ENCODE assay signal across 21 cellular contexts in the genomic region with DNA sequence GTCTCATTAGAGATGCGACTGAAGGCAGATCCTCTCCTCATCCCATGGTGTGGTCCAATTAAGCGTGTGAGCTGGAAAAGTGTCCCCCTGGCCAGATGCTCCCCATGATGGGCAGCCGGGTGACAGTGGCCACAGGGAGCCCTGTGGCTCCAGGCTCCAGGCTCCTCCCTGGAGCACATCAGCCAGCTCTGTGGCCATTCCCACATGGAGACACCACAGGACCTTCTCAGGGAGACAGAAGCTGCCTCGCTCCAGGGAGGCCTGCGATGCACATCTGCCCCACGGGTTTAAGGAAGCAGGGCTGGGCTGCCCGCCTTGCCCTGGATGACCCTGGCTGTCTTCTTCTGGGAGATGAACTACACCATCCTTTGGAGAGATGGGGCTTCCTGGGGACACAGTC.
DNase-seq lines count a peak whose midpoint lies in the region; ATAC-seq, FAIRE-seq and TF ChIP-seq lines count a peak whose summit lies in the region.
"Had no signal": no experiment of that assay in that cellular context is flagged by ENCODE, and none has a peak within 500 bp of the region (broad histone marks: within the 10 kb centered on the region; RNA-seq: fewer than 3 reads in every experiment).

No MANE protein-coding gene starts in this region.

- no peak for ATAC-seq in IMR-90 (ENCODE audit: low read depth)
- ATAC-seq: CD8-positive, alpha-beta T cell; HCT116 had no signal

- H3K9me3 ChIP-seq in IMR-90 (ENCODE audit: control insufficient read depth, insufficient read depth, low read length) (no peaks in the 10 kb centered on the region), neuronal stem cell (replicated peaks in 1 of 2; ENCODE audit: control insufficient read depth in 2 of 2, insufficient read depth in 1 of 2, low read depth in 1 of 2, low read length in 2 of 2) (no peaks in the 10 kb centered on the region)
- H3K9me3 ChIP-seq: BLaER1, Caco-2 had no signal

- no peak overlapping the region for H2BK20ac ChIP-seq in IMR-90 (ENCODE audit: low read depth, low read length)

- no peak for TF ChIP-seq POLR2A in IMR-90 (IDR thresholded peaks at IDR 0.05; ENCODE audit: low read depth, low read length)

- no peaks in the 10 kb centered on the region for H3K79me1 ChIP-seq in IMR-90 (ENCODE audit: low read depth in 1 of 2, low read length in 2 of 2)
- no peaks in the 10 kb centered on the region for H3K79me1 ChIP-seq in neuronal stem cell (ENCODE audit: low read depth, low read length)

- H3K27ac ChIP-seq in IMR-90 (ENCODE audit: insufficient read depth, low read length) (no peak overlapping the region), coronary artery (no peak overlapping the region), neuronal stem cell (replicated peaks; ENCODE audit: low read length) (no peak overlapping the region)
- H3K27ac ChIP-seq: BLaER1, C4-2B, GM23248 had no signal

- 100% methylated on average over 1 of the region's 7 CpGs; no CpG with 5 or more reads in 1 of the 2 experiments for WGBS in IMR-90 (ENCODE audit: extremely low coverage in 2 of 2, insufficient read length in 1 of 2), 2 experiments
- no CpG with 5 or more reads among the region's 7 CpGs for WGBS in neuronal stem cell (ENCODE audit: extremely low coverage in 2 of 2, insufficient read length in 2 of 2, insufficient replicate concordance in 1 of 2), 2 donors

- H3K4me2 ChIP-seq in IMR-90 (ENCODE audit: low read depth, low read length) (no peak overlapping the region), neuronal stem cell (ENCODE audit: insufficient read depth, low read length, poor library complexity, severe bottlenecking) (no peak overlapping the region)
- H3K4me2 ChIP-seq: BLaER1 had no signal

- no peaks in the 10 kb centered on the region for H3K36me3 ChIP-seq in IMR-90 (ENCODE audit: control insufficient read depth, insufficient read depth, low read length)
- no peaks in the 10 kb centered on the region for H3K36me3 ChIP-seq in neuronal stem cell (replicated peaks in 1 of 2; ENCODE audit: control insufficient read depth in 2 of 2, insufficient read depth in 2 of 2, low read length in 2 of 2)
- H3K36me3 ChIP-seq: BLaER1 had no signal

- no peak overlapping the region for H3K56ac ChIP-seq in IMR-90 (ENCODE audit: extremely low read depth, insufficient read depth, low read length)

- in situ Hi-C loops in IMR-90 (cut with MboI; ENCODE audit: low sequenced_read_pairs) = no loop called here

- POLR2A ChIA-PET in IMR-90 (lab: Charles Lee; ENCODE audit: unreplicated experiment) = no interaction called here

- H3K4me1 ChIP-seq in IMR-90 (ENCODE audit: control insufficient read depth, insufficient read depth, low read length) (no peaks in the 10 kb centered on the region), neuronal stem cell (ENCODE audit: control insufficient read depth in 2 of 2, insufficient read depth in 1 of 2, low read depth in 1 of 2, low read length in 2 of 2) (peaks cover 0 to 2% of the 10 kb centered on the region in 2 donors)

- H4K8ac ChIP-seq in IMR-90 (ENCODE audit: low read depth in 2 of 2, low read length in 2 of 2) (no peak overlapping the region), neuronal stem cell (ENCODE audit: low read depth, low read length) (no peak overlapping the region)

- H3K27me3 ChIP-seq in IMR-90 (ENCODE audit: control insufficient read depth, insufficient read depth, low read length) (peaks cover 11% of the 10 kb centered on the region), neuronal stem cell (ENCODE audit: control insufficient read depth in 3 of 3, insufficient read depth in 3 of 3, low read depth in 1 of 3, low read length in 3 of 3) (peaks cover 0 to 3% (median 0%) of the 10 kb centered on the region in 3 experiments)
- H3K27me3 ChIP-seq: BLaER1 had no signal

- H2AK5ac ChIP-seq in IMR-90 (ENCODE audit: low read depth, low read length) = 0 out of 2 replicates have a peak overlapping the region, but pooled peaks have one; percentile 5
- no peak overlapping the region for H2AK5ac ChIP-seq in neuronal stem cell (ENCODE audit: low read depth, low read length)

- H2AK9ac ChIP-seq in IMR-90 (replicated peaks; ENCODE audit: low read depth, low read length, poor library complexity) = no peak overlapping the region

- H3K4me3 ChIP-seq in IMR-90 (ENCODE audit: insufficient read depth, low read depth, low read length) = no peak overlapping the region
- no peak overlapping the region for H3K4me3 ChIP-seq in coronary artery
- no peak overlapping the region for H3K4me3 ChIP-seq in neuronal stem cell (ENCODE audit: low read length in 2 of 2)
- H3K4me3 ChIP-seq: BLaER1, GM23248 had no signal

- TF ChIP-seq RAD21 in IMR-90 (IDR thresholded peaks at IDR 0.05; ENCODE audit: low read length) = no peak

- H2BK5ac ChIP-seq in IMR-90 (ENCODE audit: low read depth, low read length, poor library complexity, severe bottlenecking) = no peak overlapping the region
- H2BK5ac ChIP-seq in neuronal stem cell (ENCODE audit: low read length) = no peak overlapping the region

- H2BK15ac ChIP-seq in IMR-90 (ENCODE audit: low read depth, low read length) (no peak overlapping the region), neuronal stem cell (ENCODE audit: low read length) (no peak overlapping the region)

- intact Hi-C loops in IMR-90 (cut with micrococcal nuclease) = no loop called here

- H2BK12ac ChIP-seq in neuronal stem cell (ENCODE audit: low read length) = no peak overlapping the region

- CTCF ChIA-PET in IMR-90 (lab: Yijun Ruan, JAX) = no interaction called here

- H3K9ac ChIP-seq in IMR-90 (ENCODE audit: low read depth, low read length) (no peak overlapping the region), neuronal stem cell (ENCODE audit: low read depth, low read length, poor library complexity) (no peak overlapping the region)
- H3K9ac ChIP-seq: BLaER1, GM23248 had no signal

- H3K18ac ChIP-seq in IMR-90 (ENCODE audit: low read depth, low read length) (no peak overlapping the region), neuronal stem cell (ENCODE audit: low read length) (peak overlapping the region; percentile 38)

- no peak overlapping the region for H3K14ac ChIP-seq in IMR-90 (replicated peaks; ENCODE audit: low read depth, low read length)
- H3K14ac ChIP-seq in neuronal stem cell (ENCODE audit: low read length) = no peak overlapping the region

- H4K91ac ChIP-seq in IMR-90 (ENCODE audit: insufficient read depth, low read depth, low read length) (no peak overlapping the region), neuronal stem cell (ENCODE audit: low read depth, low read length, poor library complexity) (no peak overlapping the region)

- H3K23ac ChIP-seq in IMR-90 (ENCODE audit: low read depth, low read length) (no peak overlapping the region), neuronal stem cell (ENCODE audit: low read depth, low read length, poor library complexity) (no peak overlapping the region)

- dilution Hi-C loops in IMR-90 (cut with HindIII; ENCODE audit: low sequenced_read_pairs, unreplicated experiment) = no loop called here

- no peaks in the 10 kb centered on the region for H3K9me1 ChIP-seq in IMR-90 (ENCODE audit: insufficient read depth, low read length)

- H2AFZ ChIP-seq in IMR-90 (replicated peaks; ENCODE audit: low read length, poor library complexity) (no peak overlapping the region), neuronal stem cell (ENCODE audit: low read length) (no peak overlapping the region)
- H2AFZ ChIP-seq: GM23248 had no signal

- H2BK120ac ChIP-seq in IMR-90 (ENCODE audit: low read depth, low read length) (no peak overlapping the region), neuronal stem cell (ENCODE audit: low read depth, low read length) (no peak overlapping the region)

- no peak overlapping the region for H3K4ac ChIP-seq in IMR-90 (ENCODE audit: low read depth, low read length)
- no peak overlapping the region for H3K4ac ChIP-seq in neuronal stem cell (ENCODE audit: low read length)

- TF ChIP-seq CTCF in IMR-90 (conservative IDR thresholded peaks at IDR 0.05; ENCODE audit: low read depth, low read length) (no peak), coronary artery (IDR thresholded peaks at IDR 0.05) (no peak)

- DNase-seq in IMR-90 (no peak), coronary artery (ENCODE audit: low spot score) (peak; percentile 55), neuronal stem cell (ENCODE audit: low spot score) (no peak), iPS-NIHi11 (ENCODE audit: low spot score) (no peak), urothelium cell line (ENCODE audit: low spot score) (no peak), A172 (ENCODE audit: low spot score) (no peak)
- DNase-seq: Caco-2; CD4-positive, CD25-positive, alpha-beta regulatory T cell; DMS153; DND-41; H7 had no signal

- no peaks in the 10 kb centered on the region; the same call in 1 of the 2 replicates for H4K20me1 ChIP-seq in IMR-90 (ENCODE audit: insufficient read depth, low read length)
- H4K20me1 ChIP-seq: BLaER1 had no signal

- FAIRE-seq in urothelium cell line (lab: Jason Lieb, UNC) = no peak
- FAIRE-seq: A204.1, G401.6, GM12892, GM19239, H1 had no signal

- no peak overlapping the region for H4K5ac ChIP-seq in IMR-90 (ENCODE audit: low read depth, low read length)

- no TSS peak for BruUV-seq in IMR-90 (replicated peaks; lab: Mats Ljungman, UMichigan)

TF ChIP-seq in IMR-90, 13 proteins besides CTCF, POLR2A, EP300 and RAD21 (continues in another document):
- TF ChIP-seq, protein P1, sequence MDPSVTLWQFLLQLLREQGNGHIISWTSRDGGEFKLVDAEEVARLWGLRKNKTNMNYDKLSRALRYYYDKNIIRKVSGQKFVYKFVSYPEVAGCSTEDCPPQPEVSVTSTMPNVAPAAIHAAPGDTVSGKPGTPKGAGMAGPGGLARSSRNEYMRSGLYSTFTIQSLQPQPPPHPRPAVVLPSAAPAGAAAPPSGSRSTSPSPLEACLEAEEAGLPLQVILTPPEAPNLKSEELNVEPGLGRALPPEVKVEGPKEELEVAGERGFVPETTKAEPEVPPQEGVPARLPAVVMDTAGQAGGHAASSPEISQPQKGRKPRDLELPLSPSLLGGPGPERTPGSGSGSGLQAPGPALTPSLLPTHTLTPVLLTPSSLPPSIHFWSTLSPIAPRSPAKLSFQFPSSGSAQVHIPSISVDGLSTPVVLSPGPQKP (IDR thresholded peaks at IDR 0.05; ENCODE audit: borderline replicate concordance, low read depth, low read length) = no peak
- TF ChIP-seq CHD1 (IDR thresholded peaks at IDR 0.05; ENCODE audit: low read depth, low read length) = no peak
- TF ChIP-seq CEBPB (IDR thresholded peaks at IDR 0.05; ENCODE audit: low read depth, low read length) = no peak
- TF ChIP-seq NFE2L2 (IDR thresholded peaks at IDR 0.05; ENCODE audit: low read depth, low read length) = no peak
- TF ChIP-seq RFX5 (IDR thresholded peaks at IDR 0.05; ENCODE audit: low read depth, low read length) = no peak
- TF ChIP-seq FOS (IDR thresholded peaks at IDR 0.05; ENCODE audit: low read depth, low read length) = no peak
- no peak for TF ChIP-seq MAFK (IDR thresholded peaks at IDR 0.05; ENCODE audit: low read depth, low read length)
- no peak for TF ChIP-seq SMC3 (IDR thresholded peaks at IDR 0.05; ENCODE audit: low read depth, low read length)
- TF ChIP-seq RCOR1 (IDR thresholded peaks at IDR 0.05; ENCODE audit: insufficient replicate concordance, low read length) = no peak
